Comparison of ENCODE assay signal across 20 cellular contexts in the genomic region with DNA sequence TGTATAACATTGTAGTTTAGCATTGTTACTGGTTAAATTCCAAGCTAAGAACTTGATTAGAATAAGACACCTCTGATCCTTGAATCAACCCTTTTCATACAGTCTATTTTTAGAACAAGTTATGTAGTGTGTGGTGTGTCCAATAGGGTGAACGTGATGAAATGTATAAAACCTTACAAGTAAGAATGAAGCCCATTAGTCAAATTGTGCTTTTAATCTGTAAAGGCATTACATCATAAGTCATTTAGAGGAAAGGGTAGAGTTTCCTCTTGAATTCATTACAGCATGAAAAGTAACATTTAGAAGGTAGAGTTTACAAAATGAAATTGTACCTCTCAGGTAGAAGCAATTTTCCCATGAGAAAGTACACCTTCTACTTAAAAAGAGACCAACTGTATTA.
"Had no signal": no experiment of that assay in that cellular context is flagged by ENCODE, and none has a peak within 500 bp of the region (broad histone marks: within the 10 kb centered on the region; RNA-seq: fewer than 3 reads in every experiment).

No MANE protein-coding gene starts in this region.

- H3K36me3 ChIP-seq: left lung, right lobe of liver, thoracic aorta, upper lobe of left lung had no signal

- ATAC-seq: effector memory CD8-positive, alpha-beta T cell; left lung; natural killer cell treated with Interleukin-12 subunit alpha and Interleukin-12 subunit beta and Interleukin-15 and Interleukin-18, amount 100 ng/mL, for 72 hours; right lobe of liver had no signal

- H3K4me3 ChIP-seq: left lung, lung, right lobe of liver, thoracic aorta, upper lobe of left lung had no signal

- H3K27ac ChIP-seq: left lung, right lobe of liver, thoracic aorta, upper lobe of left lung, VCaP had no signal

- FAIRE-seq: TTC549 had no signal

- H3K4me1 ChIP-seq: left lung, right lobe of liver had no signal

- H3K9me3 ChIP-seq: left lung, right lobe of liver, thoracic aorta, upper lobe of left lung had no signal

- H3K27me3 ChIP-seq: left lung, right lobe of liver, upper lobe of left lung had no signal

- DNase-seq: activated CD4-positive, alpha-beta T cell treated with anti-CD3 and anti-CD28 coated beads for 48 hours; activated CD4-positive, alpha-beta T cell treated with anti-CD3 and anti-CD28 coated beads, Interleukin-2, amount 50 U/mL, for 48 hours; activated CD8-positive, alpha-beta memory T cell treated with anti-CD3 and anti-CD28 coated beads for 24 hours; activated effector memory CD4-positive, alpha-beta T cell treated with Interleukin-2 at 50 U/mL for 16 hours; activated naive CD4-positive, alpha-beta T cell treated with Interleukin-2 at 50 U/mL for 16 hours; aorta; cortex of kidney; effector memory CD8-positive, alpha-beta T cell; erythroblast; left lung; mesendoderm; right lobe of liver; stimulated activated CD4-positive, alpha-beta T cell treated with anti-CD3 and anti-CD28 coated beads, Interleukin-4, amount 100 ng/mL, for 1 hour; T-helper 9 cell; upper lobe of left lung had no signal
